20 cellular contexts compared by ENCODE assay signal in the genomic region with DNA sequence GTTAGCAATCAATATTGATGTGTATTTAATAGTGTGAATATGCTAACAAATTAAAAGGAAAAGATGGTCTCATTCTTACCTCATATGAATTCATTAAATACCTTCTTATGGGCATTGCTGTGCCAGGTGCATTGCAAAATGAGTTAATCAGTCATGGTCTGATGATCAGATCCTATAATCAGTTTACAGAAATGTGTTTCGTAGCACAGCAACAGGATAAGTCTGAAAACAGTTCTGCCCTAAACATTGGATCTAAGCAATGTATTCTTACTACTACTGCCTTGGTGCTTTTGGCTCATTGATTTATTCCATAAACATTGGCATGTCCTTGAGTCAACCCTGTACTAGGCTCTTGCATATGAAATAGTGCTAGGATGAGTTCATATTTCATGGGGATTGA.
DNase-seq lines count a peak whose midpoint lies in the region; ATAC-seq, FAIRE-seq and TF ChIP-seq lines count a peak whose summit lies in the region.
"Had no signal": no experiment of that assay in that cellular context is flagged by ENCODE, and none has a peak within 500 bp of the region (broad histone marks: within the 10 kb centered on the region; RNA-seq: fewer than 3 reads in every experiment).

No MANE protein-coding gene starts in this region.

- no peak overlapping the region for H3K4me3 ChIP-seq in keratinocyte (ENCODE audit: control insufficient read depth in 2 of 3, extremely low read depth in 1 of 3, insufficient read depth in 2 of 3, low read depth in 1 of 3, low read length in 3 of 3)
- H3K4me3 ChIP-seq in coronary artery: no peak overlapping the region
- H3K4me3 ChIP-seq: K562, PC-9 had no signal

- dilution Hi-C loops in keratinocyte (cut with MboI; ENCODE audit: extremely low pct_ligation_motif_present, low sequenced_read_pairs): no loop called here

- H3K9me1 ChIP-seq in keratinocyte (ENCODE audit: control insufficient read depth, extremely low read depth, insufficient read depth, low read length): no peaks in the 10 kb centered on the region

- H3K4me1 ChIP-seq in keratinocyte (ENCODE audit: control insufficient read depth, extremely low read depth, insufficient read depth, low read length): no peaks in the 10 kb centered on the region

- H3K79me2 ChIP-seq in keratinocyte (ENCODE audit: control insufficient read depth, insufficient read depth, low read length): no peaks in the 10 kb centered on the region

- peak; percentile 35 for DNase-seq in COLO668 (lab: John Stamatoyannopoulos, UW; ENCODE audit: unreplicated experiment)
- DNase-seq in M059J (ENCODE audit: low read depth): peak; percentile 13
- DNase-seq in NCI-H82 treated with DMSO at 0.1 percent for 48 hours (lab: John Stamatoyannopoulos, UW; ENCODE audit: unreplicated experiment): peak; percentile 64
- no peak for DNase-seq in keratinocyte (ENCODE audit: low read depth, low spot score)
- DNase-seq in coronary artery (ENCODE audit: low spot score): no peak
- no peak for DNase-seq in GM19238 (ENCODE audit: insufficient read length, low spot score)
- DNase-seq in left lobe of liver (ENCODE audit: low spot score): no peak
- DNase-seq: AML-193, DMS79, H7, NCI-H187, NCI-H2171 treated with DMSO at 0.1 percent for 48 hours, NCI-H446, NCI-H69, PC-9, SIG-M5, T-helper 2 cell had no signal

- no peak overlapping the region for H3K9ac ChIP-seq in keratinocyte (ENCODE audit: control insufficient read depth, extremely low read depth, insufficient read depth, low read length)

- H3K27me3 ChIP-seq in keratinocyte (ENCODE audit: control insufficient read depth, extremely low read depth, insufficient read depth, low read length): no peaks in the 10 kb centered on the region

- no peaks in the 10 kb centered on the region for H3K36me3 ChIP-seq in keratinocyte (ENCODE audit: control insufficient read depth in 2 of 2, extremely low read depth in 1 of 2, insufficient read depth in 2 of 2, low read length in 2 of 2)

- H3K9me3 ChIP-seq in keratinocyte (ENCODE audit: control insufficient read depth, low read depth, low read length): no peaks in the 10 kb centered on the region

- peak; percentile 36 for FAIRE-seq in keratinocyte (lab: Jason Lieb, UNC)
- FAIRE-seq: K562 had no signal

- no peak for ATAC-seq in left lobe of liver
- ATAC-seq: K562 had no signal

- TF ChIP-seq CTCF in keratinocyte (optimal IDR thresholded peaks at IDR 0.05 in 1 of 3, IDR thresholded peaks at IDR 0.05 in 1 of 3, conservative IDR thresholded peaks at IDR 0.05 in 1 of 3; ENCODE audit: extremely low read depth in 1 of 3, insufficient read depth in 2 of 3, low read length in 3 of 3) (no peak), coronary artery (IDR thresholded peaks at IDR 0.05) (no peak)

- H4K20me1 ChIP-seq in keratinocyte (ENCODE audit: control insufficient read depth, extremely low read depth, insufficient read depth, low read length): no peaks in the 10 kb centered on the region

- H3K27ac ChIP-seq in keratinocyte (ENCODE audit: control insufficient read depth, insufficient read depth, low read length) (no peak overlapping the region), coronary artery (no peak overlapping the region)
- H3K27ac ChIP-seq: C4-2B, PC-9, RWPE1 had no signal

- H2AFZ ChIP-seq in keratinocyte (ENCODE audit: control insufficient read depth, low read length): peak overlapping the region; percentile 59
- H2AFZ ChIP-seq: PC-9 had no signal

- peak overlapping the region; percentile 49 for H3K4me2 ChIP-seq in keratinocyte (ENCODE audit: control insufficient read depth, extremely low read depth, insufficient read depth, low read depth, low read length)
- H3K4me2 ChIP-seq: PC-9 had no signal

Comparison
In these comparisons a context has a peak if more than half of its experiments do, and no peak if none do; other contexts are left out.
1. DNase-seq: peak in COLO668 (single experiment), M059J (single experiment) and NCI-H82 treated with DMSO at 0.1 percent for 48 hours (single experiment); none in keratinocyte (single experiment), coronary artery (single experiment), GM19238 (single experiment) and left lobe of liver (single experiment).